In genomic region chr12:4648099-4648498, GRCh38 we compare ENCODE assay signal across 8 cellular contexts. TPM values are rescaled to one million over a fixed set of nuclear protein-coding genes. Genes with fewer than 3 reads are reported as not detected.
DNase-seq lines count a peak whose midpoint lies in the region; ATAC-seq, FAIRE-seq and TF ChIP-seq lines count a peak whose summit lies in the region.

No MANE protein-coding gene starts in this region.

- H3K4me3 Mint-ChIP-seq in type B pancreatic cell, result peak overlapping the region; percentile 98

- no peaks in the 10 kb centered on the region; a peak in 1 of 5 replicates for H3K27me3 ChIP-seq in K562 (ENCODE audit: control insufficient read depth in 2 of 2, insufficient read depth in 2 of 2, low read length in 2 of 2)
- H3K27me3 ChIP-seq in right lobe of liver, result no peaks in the 10 kb centered on the region

- no peaks in the 10 kb centered on the region for H4K20me1 ChIP-seq in K562 (replicated peaks; ENCODE audit: control insufficient read depth, insufficient read depth, low read length)

- H3K27ac ChIP-seq in K562 (ENCODE audit: extremely low read depth, low read depth, low read length) (peak overlapping the region; percentile 86; the same call in 2 of the 3 replicates), right lobe of liver (peak overlapping the region in 2 of 3 donors; percentile 54 to 73)

- H3K27ac Mint-ChIP-seq in type B pancreatic cell, result peak overlapping the region; percentile 100

- peak overlapping the region; percentile 67 for H3K4me3 ChIP-seq in K562
- peak overlapping the region; percentile 64 to 82 (median 75) for H3K4me3 ChIP-seq in right lobe of liver

- H3K9me1 ChIP-seq in K562 (ENCODE audit: control insufficient read depth, insufficient read depth, low read length), result no peaks in the 10 kb centered on the region

- intact Hi-C loops in K562 (cut with micrococcal nuclease), result loop anchor here (2.0 to 10.0 kb wide), 2 partner anchors 43 to 103 kb away; no protein-coding TSS in a partner anchor
- intact Hi-C loops in right lobe of liver (cut with DNase I), result no loop called here

- no peak for TF ChIP-seq RAD21 in K562 (CRISPR knock-in tag; conservative IDR thresholded peaks at IDR 0.05 in 1 of 2, IDR thresholded peaks at IDR 0.05 in 1 of 2)

- no peak for TF ChIP-seq CTCF in K562 (IDR thresholded peaks at IDR 0.05 in 2 of 3, conservative IDR thresholded peaks at IDR 0.05 in 1 of 3; ENCODE audit: insufficient read depth in 2 of 3, low read depth in 1 of 3, low read length in 3 of 3)
- no peak for TF ChIP-seq CTCF in right lobe of liver (IDR thresholded peaks at IDR 0.05)
- no peak for TF ChIP-seq CTCF in type B pancreatic cell (conservative IDR thresholded peaks at IDR 0.05)

- H3K27me3 Mint-ChIP-seq in type B pancreatic cell, result peaks cover 5% of the 10 kb centered on the region

- no peak for FAIRE-seq in K562 (lab: Jason Lieb, UNC)

- peak; percentile 21 for ATAC-seq in GM18907 (IDR thresholded peaks at IDR 0.05; ENCODE audit: unreplicated experiment)
- no peak; the same call in 2 of the 3 replicates for ATAC-seq in K562
- peak in 2 of 4 donors; percentile 5 to 6 for ATAC-seq in right lobe of liver
- no peak for ATAC-seq in HG03520 (IDR thresholded peaks at IDR 0.05; ENCODE audit: unreplicated experiment)

- in situ Hi-C loops in K562 (cut with MboI), result no loop called here

- H3K36me3 Mint-ChIP-seq in type B pancreatic cell, result peaks cover 5% of the 10 kb centered on the region

- peak overlapping the region; percentile 83 for H3K4me2 ChIP-seq in K562 (ENCODE audit: insufficient read depth, low read length)

- POLR2A ChIA-PET in K562 (lab: Yijun Ruan, JAX), result interaction anchor here (0.9 kb wide), 1 partner anchor 603 kb away, joined by 5 read pairs; no protein-coding TSS in a partner anchor

- BruUV-seq in K562 (replicated peaks; lab: Mats Ljungman, UMichigan), result no TSS peak

- no peaks in the 10 kb centered on the region for H3K9me3 Mint-ChIP-seq in type B pancreatic cell

- H3K4me1 Mint-ChIP-seq in type B pancreatic cell (ENCODE audit: unreplicated experiment), result no peaks in the 10 kb centered on the region

- TF ChIP-seq EP300 in K562 (IDR thresholded peaks at IDR 0.05; ENCODE audit: low read length), result no peak

- H3K36me3 ChIP-seq in K562 (ENCODE audit: control insufficient read depth, insufficient read depth, low read length) (peaks cover 11% of the 10 kb centered on the region; the same call in 1 of the 3 replicates), right lobe of liver (no peaks in the 10 kb centered on the region)

- peak overlapping the region; percentile 89 to 91; a peak in 3 of 4 replicates for H3K9ac ChIP-seq in K562 (ENCODE audit: insufficient read depth in 1 of 2, low read depth in 2 of 2, low read length in 2 of 2)

- H2AFZ ChIP-seq in K562 (ENCODE audit: low read depth, low read length), result peak overlapping the region; percentile 97

- H3K4me1 ChIP-seq in K562 (replicated peaks in 1 of 2; ENCODE audit: control insufficient read depth in 2 of 2, insufficient read depth in 2 of 2, low read length in 2 of 2), result no peaks in the 10 kb centered on the region; a peak in 2 of 5 replicates
- peaks cover 0 to 16% (median 7%) of the 10 kb centered on the region in 4 donors for H3K4me1 ChIP-seq in right lobe of liver

- H3K79me2 ChIP-seq in K562 (ENCODE audit: control insufficient read depth, insufficient read depth, low read length), result peaks cover 45% of the 10 kb centered on the region

- 14% methylated on average over 4 of the region's 4 CpGs for WGBS in K562 (ENCODE audit: insufficient coverage, low coverage, missing lambda C conversion rate)
- 44% methylated on average over 4 of the region's 4 CpGs for WGBS in right lobe of liver (ENCODE audit: insufficient coverage, low coverage, low lambda C conversion rate, missing lambda C conversion rate)

- TF ChIP-seq POLR2A in K562 (conservative IDR thresholded peaks at IDR 0.05) (no peak), right lobe of liver (IDR thresholded peaks at IDR 0.05) (no peak)

- CTCF ChIA-PET in K562 (lab: Yijun Ruan, JAX; ENCODE audit: low intra/inter-chr PET ratio), result no interaction called here

- DNase-seq in HT1080 (ENCODE audit: low read depth) (peak; percentile 7), K562 (ENCODE audit: extremely low read depth in 1 of 4, low spot score in 3 of 4) (no peak), right lobe of liver (no peak), type B pancreatic cell (ENCODE audit: extremely low spot score, unreplicated experiment) (no peak), NCI-H187 treated with DMSO at 0.1 percent for 48 hours (lab: John Stamatoyannopoulos, UW) (no peak)
- DNase-seq in stimulated activated CD4-positive, alpha-beta T cell treated with anti-CD3 and anti-CD28 coated beads, Interleukin-4, amount 100 ng/mL, for 4 hours, result no peak

- H3K9me3 ChIP-seq in K562 (replicated peaks; ENCODE audit: control insufficient read depth, insufficient read depth, low read depth, low read length), result no peaks in the 10 kb centered on the region
- no peaks in the 10 kb centered on the region for H3K9me3 ChIP-seq in right lobe of liver

TF ChIP-seq in K562, 482 proteins besides CTCF, POLR2A, EP300 and RAD21 (continues in another document):
- no peak for TF ChIP-seq ILF3 (IDR thresholded peaks at IDR 0.05; ENCODE audit: borderline replicate concordance)
- TF ChIP-seq ZNF395 (CRISPR knock-in tag; IDR thresholded peaks at IDR 0.05), result no peak
- TF ChIP-seq ZNF253 (CRISPR knock-in tag; conservative IDR thresholded peaks at IDR 0.05), result no peak
- no peak for TF ChIP-seq ZNF311 (CRISPR knock-in tag; IDR thresholded peaks at IDR 0.05)
- TF ChIP-seq KLF10 (CRISPR knock-in tag; IDR thresholded peaks at IDR 0.05), result no peak

RNA-seq across cellular contexts. Expression of gene AKAP3, which starts 0.8 kb away (rescaled TPM):
- total RNA-seq in HT1080 (2014; rRNA removed; shearing (Covaris generic)), result 0.40 and 0.56 TPM in 2 replicates
- 0.72 and 1.4 TPM in 2 replicates for polyA plus RNA-seq in HT1080 (2015; cell fraction: cytosol; rRNA removed)
- polyA plus RNA-seq in HT1080 (2015; cell fraction: nucleus; rRNA removed), result 0.39 and 0.82 TPM in 2 replicates
- total RNA-seq in K562 (2011; cell fraction: chromatin; rRNA removed; ENCODE audit: low replicate concordance), result 1.9 and 3.1 TPM in 2 replicates
- 1.5 and 2.4 TPM in 2 replicates for total RNA-seq in K562 (2011; cell fraction: nucleolus; rRNA removed)
- 2.9 and 3.3 TPM in 2 replicates for total RNA-seq in K562 (2011; cell fraction: nucleoplasm; rRNA removed)
- total RNA-seq in K562 (2014; rRNA removed), result 1.8 and 2.8 TPM in 2 replicates
- 0.25 and 0.41 TPM in 2 replicates for total RNA-seq in K562 (2014; rRNA removed; fragmentation: Illumina TruSeq; extraction: Trizol)
- total RNA-seq in K562 (2015; rRNA removed; fragmentation: Illumina TruSeq; extraction: Trizol), result 0.33 and 0.34 TPM in 2 replicates
- total RNA-seq in K562 (2021), result 0.44 and 0.85 TPM in 2 replicates
- polyA plus RNA-seq in K562 (2011; rRNA removed), result 0.45 and 0.46 TPM in 2 replicates
- 0.21 and 0.28 TPM in 2 replicates for polyA plus RNA-seq in K562 (2011; cell fraction: cytosol; rRNA removed)
- 0.29 and 0.88 TPM in 2 replicates for polyA plus RNA-seq in K562 (2011; cell fraction: nucleus; rRNA removed)
- polyA plus RNA-seq in K562 (2012), result 0.28 and 0.40 TPM in 2 replicates
- polyA plus RNA-seq in K562 (2014; fragmentation: Illumina TruSeq; extraction: Trizol), result 0.43 and 0.48 TPM in 2 replicates
- polyA plus RNA-seq in K562 (2014; fragmentation: Nextera tagmentation; extraction: Ambion mirVana), result under 1 TPM; 0.17 to 0.31 TPM
- polyA plus RNA-seq in K562 (2014; rRNA removed), result 0.64 and 1.2 TPM in 2 replicates
- 0.95 and 1.5 TPM in 2 replicates for polyA minus RNA-seq in K562 (2011; rRNA and poly(A)+ RNA removed)
- polyA minus RNA-seq in K562 (2011; cell fraction: cytosol; rRNA and poly(A)+ RNA removed), result not detected in 2 replicates
- 1.3 and 3.9 TPM in 2 replicates for polyA minus RNA-seq in K562 (2011; cell fraction: nucleus; rRNA and poly(A)+ RNA removed)
- total RNA-seq in right lobe of liver, result 1 to 10 TPM in 4 of 6 experiments, under 1 TPM in 2; 0.72 to 3.2 (median 2.1) TPM
- 3.8 and 7.6 TPM in 2 replicates for total RNA-seq in type B pancreatic cell (ENCODE audit: low replicate concordance)

RNA-seq across cellular contexts. Expression of gene NDUFA9, which starts 0.8 kb away (rescaled TPM):
- total RNA-seq in HT1080 (2014; rRNA removed; shearing (Covaris generic)), result 104 and 121 TPM in 2 replicates
- polyA plus RNA-seq in HT1080 (2015; cell fraction: cytosol; rRNA removed), result 66.1 and 91.6 TPM in 2 replicates
- polyA plus RNA-seq in HT1080 (2015; cell fraction: nucleus; rRNA removed), result 93.6 and 110 TPM in 2 replicates
- 57.2 and 103 TPM in 2 replicates for total RNA-seq in K562 (2011; cell fraction: chromatin; rRNA removed; ENCODE audit: low replicate concordance)
- 58.0 and 68.5 TPM in 2 replicates for total RNA-seq in K562 (2011; cell fraction: nucleolus; rRNA removed)
- total RNA-seq in K562 (2011; cell fraction: nucleoplasm; rRNA removed), result 69.5 and 80.9 TPM in 2 replicates
- 51.8 and 54.8 TPM in 2 replicates for total RNA-seq in K562 (2014; rRNA removed)
- total RNA-seq in K562 (2014; rRNA removed; fragmentation: Illumina TruSeq; extraction: Trizol), result 133 and 138 TPM in 2 replicates
- total RNA-seq in K562 (2015; rRNA removed; fragmentation: Illumina TruSeq; extraction: Trizol), result 108 and 114 TPM in 2 replicates
- 108 and 111 TPM in 2 replicates for total RNA-seq in K562 (2021)
- 102 and 103 TPM in 2 replicates for polyA plus RNA-seq in K562 (2011; rRNA removed)
- 87.8 and 128 TPM in 2 replicates for polyA plus RNA-seq in K562 (2011; cell fraction: cytosol; rRNA removed)
- polyA plus RNA-seq in K562 (2011; cell fraction: nucleus; rRNA removed), result 114 and 131 TPM in 2 replicates
- 96.2 and 173 TPM in 2 replicates for polyA plus RNA-seq in K562 (2012)
- 104 and 108 TPM in 2 replicates for polyA plus RNA-seq in K562 (2014; fragmentation: Illumina TruSeq; extraction: Trizol)
- polyA plus RNA-seq in K562 (2014; fragmentation: Nextera tagmentation; extraction: Ambion mirVana), result 100 to 1,000 TPM; 330 to 331 TPM
- polyA plus RNA-seq in K562 (2014; rRNA removed), result 103 and 116 TPM in 2 replicates
- polyA minus RNA-seq in K562 (2011; rRNA and poly(A)+ RNA removed), result 115 and 128 TPM in 2 replicates
- polyA minus RNA-seq in K562 (2011; cell fraction: cytosol; rRNA and poly(A)+ RNA removed), result 70.0 and 85.1 TPM in 2 replicates
- 51.3 and 91.1 TPM in 2 replicates for polyA minus RNA-seq in K562 (2011; cell fraction: nucleus; rRNA and poly(A)+ RNA removed)
- total RNA-seq in right lobe of liver, result 10 to 100 TPM; 30.6 to 75.2 (median 57.8) TPM
- 90.5 and 272 TPM in 2 replicates for total RNA-seq in type B pancreatic cell (ENCODE audit: low replicate concordance)
